Comparison of ENCODE assay signal across 13 cellular contexts in genomic region chr11:3073029-3073435, GRCh38. TPM values are rescaled to one million over a fixed set of nuclear protein-coding genes. Genes with fewer than 3 reads are reported as not detected.
A peak's percentile ranks its signal among the peaks of the same experiment; 100 is the strongest.
DNase-seq lines count a peak whose midpoint lies in the region; ATAC-seq, FAIRE-seq and TF ChIP-seq lines count a peak whose summit lies in the region.
"Had no signal": no experiment of that assay in that cellular context is flagged by ENCODE, and none has a peak within 500 bp of the region (broad histone marks: within the 10 kb centered on the region; RNA-seq: fewer than 3 reads in every experiment).

No MANE protein-coding gene starts in this region.

- ATAC-seq in GM12878: no peak
- ATAC-seq: SK-N-SH treated with all-trans-retinoic acid at 6 μM for 48 hours had no signal

- in situ Hi-C loops in GM12878 (cut with MboI): no loop called here

- TF ChIP-seq CTCF in GM12878 (IDR thresholded peaks at IDR 0.05 in 2 of 3, conservative IDR thresholded peaks at IDR 0.05 in 1 of 3; ENCODE audit: control insufficient read depth in 2 of 3, extremely low read depth in 1 of 3, insufficient read depth in 1 of 3, low read depth in 3 of 3, low read length in 3 of 3) (no peak), hepatocyte (IDR thresholded peaks at IDR 0.05; ENCODE audit: poor library complexity) (no peak)

- no peak overlapping the region for H3K4me3 ChIP-seq in GM12878
- no peak overlapping the region for H3K4me3 ChIP-seq in hepatocyte
- H3K4me3 ChIP-seq in thymus (ENCODE audit: low read length): no peak overlapping the region
- H3K4me3 ChIP-seq: testis had no signal

- POLR2A ChIA-PET in GM12878 (lab: Charles Lee): no interaction called here

- no peaks in the 10 kb centered on the region for H4K20me1 ChIP-seq in GM12878 (ENCODE audit: control insufficient read depth, insufficient read depth)
- H4K20me1 ChIP-seq in hepatocyte (ENCODE audit: insufficient read depth, poor library complexity, severe bottlenecking): no peaks in the 10 kb centered on the region

- no peaks in the 10 kb centered on the region for H3K79me2 ChIP-seq in GM12878 (ENCODE audit: control insufficient read depth, insufficient read depth, low read length)
- H3K79me2 ChIP-seq in hepatocyte: no peaks in the 10 kb centered on the region

- H2AFZ ChIP-seq in GM12878 (ENCODE audit: control insufficient read depth, low read depth, low read length): no peak overlapping the region
- H2AFZ ChIP-seq in hepatocyte: no peak overlapping the region

- H3K27ac ChIP-seq in GM12878 (ENCODE audit: control insufficient read depth, insufficient read depth) (no peak overlapping the region), hepatocyte (peak overlapping the region; percentile 34), thymus (ENCODE audit: low read depth) (peak overlapping the region; percentile 31), caudate nucleus (ENCODE audit: low read depth, low read length) (no peak overlapping the region)
- H3K27ac ChIP-seq: testis had no signal

- CTCF ChIA-PET in GM12878 (lab: Yijun Ruan, JAX): interaction anchor here (0.6 to 2.1 kb wide), 2 partner anchors 23 to 1940 kb away, joined by 3 to 6 read pairs; no protein-coding TSS in a partner anchor

- no peaks in the 10 kb centered on the region for H3K4me1 ChIP-seq in GM12878 (ENCODE audit: control insufficient read depth, insufficient read depth, low read length)
- peaks cover 3% of the 10 kb centered on the region for H3K4me1 ChIP-seq in hepatocyte (ENCODE audit: insufficient read depth)
- no peaks in the 10 kb centered on the region for H3K4me1 ChIP-seq in thymus (ENCODE audit: control insufficient read depth, insufficient read depth, low read length)
- H3K4me1 ChIP-seq: testis had no signal

- SMC1A ChIA-PET in GM12878 (lab: Charles Lee; ENCODE audit: uncharacterized antibody, unreplicated experiment): no interaction called here

- BruUV-seq in GM12878 (replicated peaks; lab: Mats Ljungman, UMichigan): no TSS peak

- no peak for TF ChIP-seq EP300 in GM12878 (IDR thresholded peaks at IDR 0.05; ENCODE audit: borderline replicate concordance in 1 of 2, control insufficient read depth in 1 of 2, low read depth in 2 of 2, low read length in 2 of 2)

- H3K36me3 ChIP-seq in GM12878 (ENCODE audit: control insufficient read depth in 2 of 2, insufficient read depth in 2 of 2, low read length in 1 of 2) (no peaks in the 10 kb centered on the region), hepatocyte (replicated peaks; ENCODE audit: insufficient read depth, low read depth) (no peaks in the 10 kb centered on the region), thymus (ENCODE audit: control insufficient read depth, insufficient read depth) (no peaks in the 10 kb centered on the region)

- no peak overlapping the region for H3K9ac ChIP-seq in GM12878 (ENCODE audit: control insufficient read depth, insufficient read depth, low read length)

- 60% methylated on average over 3 of the region's 3 CpGs for WGBS in GM12878 (ENCODE audit: insufficient coverage, insufficient replicate concordance, low lambda C conversion rate, missing lambda C conversion rate)
- 74% methylated on average over 3 of the region's 3 CpGs for WGBS in hepatocyte (ENCODE audit: low lambda C conversion rate, missing lambda C conversion rate)
- WGBS in thymus: 95% methylated on average over 3 of the region's 3 CpGs

- intact Hi-C loops in GM12878 (cut with micrococcal nuclease; ENCODE audit: unreplicated experiment): no loop called here

- H3K27me3 ChIP-seq in GM12878 (replicated peaks in 1 of 2; ENCODE audit: control insufficient read depth in 2 of 2, insufficient read depth in 2 of 2, low read length in 1 of 2): no peaks in the 10 kb centered on the region
- no peaks in the 10 kb centered on the region for H3K27me3 ChIP-seq in hepatocyte
- H3K27me3 ChIP-seq in thymus (ENCODE audit: control insufficient read depth, insufficient read depth): no peaks in the 10 kb centered on the region
- H3K27me3 ChIP-seq: testis had no signal

- H3K4me2 ChIP-seq in GM12878 (ENCODE audit: control insufficient read depth, insufficient read depth) (no peak overlapping the region), hepatocyte (no peak overlapping the region)

- no peaks in the 10 kb centered on the region for H3K9me2 ChIP-seq in hepatocyte (replicated peaks; ENCODE audit: insufficient read depth)

- TF ChIP-seq RAD21 in GM12878 (IDR thresholded peaks at IDR 0.05; ENCODE audit: insufficient read depth, low read depth, low read length): no peak

- FAIRE-seq in GM12878 (lab: Jason Lieb, UNC): no peak
- FAIRE-seq: A204.1 had no signal

- RAD21 ChIA-PET in GM12878 (lab: Charles Lee; ENCODE audit: unreplicated experiment): no interaction called here

- H3K9me3 ChIP-seq in GM12878 (replicated peaks; ENCODE audit: control insufficient read depth, insufficient read depth, low read length): no peaks in the 10 kb centered on the region
- no peaks in the 10 kb centered on the region for H3K9me3 ChIP-seq in hepatocyte (ENCODE audit: low read depth)
- H3K9me3 ChIP-seq in thymus (ENCODE audit: control insufficient read depth): no peaks in the 10 kb centered on the region
- H3K9me3 ChIP-seq: testis had no signal

- no peak for TF ChIP-seq POLR2A in GM12878 (IDR thresholded peaks at IDR 0.05; ENCODE audit: low read depth, low read length)

- DNase-seq in NCI-H1417 (lab: John Stamatoyannopoulos, UW): peak in 2 of 3 experiments; percentile 5 to 11
- DNase-seq in NCI-H1417 treated with DMSO at 0.1 percent for 48 hours (lab: John Stamatoyannopoulos, UW): no peak
- no peak for DNase-seq in GM12878 (ENCODE audit: low read depth, low spot score)
- DNase-seq in hepatocyte (ENCODE audit: low spot score): no peak
- DNase-seq in LoVo (ENCODE audit: low spot score): no peak
- no peak for DNase-seq in caudate nucleus (lab: John Stamatoyannopoulos, UW)
- DNase-seq in activated effector memory CD4-positive, alpha-beta T cell treated with Interleukin-2 at 50 U/mL for 16 hours: no peak
- DNase-seq: activated CD4-positive, alpha-beta T cell treated with anti-CD3 and anti-CD28 coated beads for 1 hour; NCI-H69; testis had no signal

TF ChIP-seq in GM12878, 131 proteins besides CTCF, POLR2A, EP300 and RAD21:
- TF ChIP-seq CBFB (IDR thresholded peaks at IDR 0.05; ENCODE audit: low read depth): no peak
- peak; percentile 24; the same call in 1 of the 2 replicates for TF ChIP-seq PAX5 (IDR thresholded peaks at IDR 0.05; ENCODE audit: borderline replicate concordance, low read depth, low read length)

RNA-seq across cellular contexts. Expression of gene CARS1, which starts 15.8 kb away (rescaled TPM):
- 82.2 and 99.9 TPM in 2 replicates for total RNA-seq in GM12878 (2013; cell fraction: nucleolus; rRNA removed)
- 42.2 and 44.1 TPM in 2 replicates for total RNA-seq in GM12878 (2014; rRNA removed)
- 32.9 and 33.9 TPM in 2 replicates for total RNA-seq in GM12878 (2014; rRNA removed; fragmentation: Illumina TruSeq; extraction: Trizol)
- total RNA-seq in GM12878 (2021): 49.2 TPM in 2 replicates
- polyA plus RNA-seq in GM12878 (2011; ENCODE audit: low read depth): 31.3 TPM
- 51.4 and 60.6 TPM in 2 replicates for polyA plus RNA-seq in GM12878 (2011; rRNA removed)
- 43.0 and 45.6 TPM in 2 replicates for polyA plus RNA-seq in GM12878 (2011; cell fraction: cytosol; rRNA removed)
- 128 and 145 TPM in 2 replicates for polyA plus RNA-seq in GM12878 (2011; cell fraction: nucleus; rRNA removed)
- polyA plus RNA-seq in GM12878 (2012): 44.0 and 47.5 TPM in 2 replicates
- polyA plus RNA-seq in GM12878 (2014; fragmentation: Illumina TruSeq; extraction: Trizol): 35.7 and 42.9 TPM in 2 replicates
- polyA plus RNA-seq in GM12878 (2014; fragmentation: Nextera tagmentation; extraction: Ambion mirVana): 10 to 100 TPM in 1 of 2 experiments, 1 to 10 TPM in 1; 7.8 to 19.7 TPM
- 51.0 and 52.5 TPM in 2 replicates for polyA plus RNA-seq in GM12878 (2014; rRNA removed)
- 10 to 100 TPM; 48.6 to 51.7 TPM for polyA plus RNA-seq in GM12878 (2016; fragmentation: Nextera tagmentation; extraction: Ambion mirVana)
- 41.5 and 48.6 TPM in 2 replicates for polyA minus RNA-seq in GM12878 (2011; rRNA and poly(A)+ RNA removed)
- polyA minus RNA-seq in GM12878 (2011; cell fraction: cytosol; rRNA and poly(A)+ RNA removed): 16.4 and 20.3 TPM in 2 replicates
- polyA minus RNA-seq in GM12878 (2011; cell fraction: nucleus; rRNA and poly(A)+ RNA removed): 46.5 and 65.3 TPM in 2 replicates
- total RNA-seq in hepatocyte: 35.5 and 44.1 TPM in 2 replicates
- polyA plus RNA-seq in hepatocyte: 41.8 and 42.0 TPM in 2 replicates
- polyA plus RNA-seq in thymus: 30.3 TPM

Comparison
In these comparisons a context has a peak if more than half of its experiments do, and no peak if none do; other contexts are left out.
1. DNase-seq: peak in NCI-H1417 (2 of 3); none in NCI-H1417 treated with DMSO at 0.1 percent for 48 hours (single experiment), GM12878 (single experiment), hepatocyte (single experiment), LoVo (single experiment), caudate nucleus (0 of 61) and activated effector memory CD4-positive, alpha-beta T cell treated with Interleukin-2 at 50 U/mL for 16 hours (single experiment).
2. H3K27ac ChIP-seq: peak in hepatocyte (single experiment) and thymus (single experiment); none in GM12878 (single experiment) and caudate nucleus (single experiment).